Comparison of ENCODE assay signal across 18 cellular contexts in genomic region chr17:1899403-1900000, GRCh38.
DNase-seq lines count a peak whose midpoint lies in the region; ATAC-seq and TF ChIP-seq lines count a peak whose summit lies in the region.
"Had no signal": no experiment of that assay in that cellular context is flagged by ENCODE, and none has a peak within 500 bp of the region (broad histone marks: within the 10 kb centered on the region; RNA-seq: fewer than 3 reads in every experiment).

No MANE protein-coding gene starts in this region.

- no TSS peak for BruUV-seq in PC-3 (replicated peaks; lab: Mats Ljungman, UMichigan)

- CTCF ChIA-PET in PC-3 (lab: Charles Lee), result no interaction called here

- intact Hi-C loops in PC-3 (cut with micrococcal nuclease), result no loop called here
- intact Hi-C loops in gastrocnemius medialis (cut with DNase I; ENCODE audit: low total_unique reads), result no loop called here
- intact Hi-C loops in thyroid gland (cut with DNase I), result no loop called here

- H3K9ac ChIP-seq in PC-3 (ENCODE audit: low read length), result no peak overlapping the region

- POLR2A ChIA-PET in PC-3 (lab: Charles Lee; ENCODE audit: unreplicated experiment), result no interaction called here

- TF ChIP-seq CTCF in GM12872 (IDR thresholded peaks at IDR 0.05; ENCODE audit: insufficient read depth, low read depth, low read length) (0 out of 3 replicates have a peak, but pooled peaks have one; percentile 17), PC-3 (conservative IDR thresholded peaks at IDR 0.05; ENCODE audit: low read depth, low read length) (0 out of 2 replicates have a peak, but pooled peaks have one; percentile 25), fibroblast of mammary gland (conservative IDR thresholded peaks at IDR 0.05; ENCODE audit: control insufficient read depth, insufficient read depth, low read depth, low read length) (peak; percentile 31), gastrocnemius medialis (IDR thresholded peaks at IDR 0.05 in 4 of 5, conservative IDR thresholded peaks at IDR 0.05 in 1 of 5) (peak in 2 of 5 experiments; percentile 16 to 30), thyroid gland (IDR thresholded peaks at IDR 0.05) (peak in 1 of 6 experiments; percentile 7)

- in situ Hi-C loops in gastrocnemius medialis (cut with MboI; ENCODE audit: low sequenced_read_pairs in 4 of 4), result loop anchor here in 1 of 4 donors (25.0 kb wide), 1 partner anchor 388 kb away; no protein-coding TSS in a partner anchor

- no peak overlapping the region for H2AFZ ChIP-seq in PC-3 (ENCODE audit: low read length)

- H3K9me2 ChIP-seq in PC-3 (replicated peaks; ENCODE audit: low read length), result no peaks in the 10 kb centered on the region

- no peaks in the 10 kb centered on the region for H4K20me1 ChIP-seq in PC-3 (ENCODE audit: low read length)

- H3K27me3 ChIP-seq in PC-3 (ENCODE audit: low read length) (no peaks in the 10 kb centered on the region), gastrocnemius medialis (no peaks in the 10 kb centered on the region), thyroid gland (no peaks in the 10 kb centered on the region)
- H3K27me3 ChIP-seq: heart left ventricle had no signal

- H3K4me3 ChIP-seq in PC-3 (ENCODE audit: low read length) (no peak overlapping the region), fibroblast of mammary gland (ENCODE audit: control insufficient read depth, low read depth, low read length) (no peak overlapping the region), gastrocnemius medialis (no peak overlapping the region), thyroid gland (replicated peaks in 1 of 3) (no peak overlapping the region)
- H3K4me3 ChIP-seq: heart left ventricle, skin epidermis had no signal

- DNase-seq in PC-3 (peak; percentile 10), fibroblast of mammary gland (ENCODE audit: low read depth) (no peak), gastrocnemius medialis (no peak), thyroid gland (no peak), NCI-H2107 treated with DMSO at 0.1 percent for 48 hours (lab: John Stamatoyannopoulos, UW; ENCODE audit: unreplicated experiment) (no peak)
- DNase-seq: activated CD4-positive, CD25-positive, alpha-beta regulatory T cell treated with anti-CD3 and anti-CD28 coated beads, Interleukin-2, amount 50 U/mL, for 72 hours; activated effector memory CD4-positive, alpha-beta T cell treated with anti-CD3 and anti-CD28 coated beads, Interleukin-2, amount 50 U/mL, for 16 hours; CD4-positive, CD25-positive, alpha-beta regulatory T cell; cortex of kidney; GOT3; heart left ventricle; NCI-H1436; occipital lobe; SHP77 treated with DMSO at 0.1 percent for 48 hours had no signal

- H3K36me3 ChIP-seq in PC-3 (ENCODE audit: low read depth, low read length), result peaks cover 15% of the 10 kb centered on the region; the same call in 1 of the 2 replicates
- H3K36me3 ChIP-seq in gastrocnemius medialis, result peaks cover 6 to 33% of the 10 kb centered on the region in 2 donors
- H3K36me3 ChIP-seq in thyroid gland, result peaks cover 33 to 35% of the 10 kb centered on the region in 2 donors

- H3K4me1 ChIP-seq in PC-3 (ENCODE audit: insufficient read depth, low read length) (no peaks in the 10 kb centered on the region), gastrocnemius medialis (peaks cover 8 to 14% of the 10 kb centered on the region in 2 donors), thyroid gland (no peaks in the 10 kb centered on the region)

- 93 to 95% methylated on average over 8 of the region's 8 CpGs for WGBS in thyroid gland, 2 donors

- H3K4me2 ChIP-seq in PC-3 (ENCODE audit: low read length), result no peak overlapping the region

- no peaks in the 10 kb centered on the region for H3F3A ChIP-seq in PC-3 (ENCODE audit: low read length, unreplicated experiment)

- H3K27ac ChIP-seq in PC-3 (ENCODE audit: low read length) (no peak overlapping the region), gastrocnemius medialis (peak overlapping the region; percentile 42 to 78 (median 50)), thyroid gland (no peak overlapping the region)
- H3K27ac ChIP-seq: epithelial cell of prostate, heart left ventricle, skin epidermis had no signal

- H3K79me2 ChIP-seq in PC-3 (ENCODE audit: low read length), result no peaks in the 10 kb centered on the region

- TF ChIP-seq POLR2A in gastrocnemius medialis (IDR thresholded peaks at IDR 0.05) (no peak), thyroid gland (IDR thresholded peaks at IDR 0.05) (no peak)

- no peak for ATAC-seq in PC-3
- peak; percentile 25 to 59 for ATAC-seq in gastrocnemius medialis
- no peak for ATAC-seq in HG03135 (IDR thresholded peaks at IDR 0.05; ENCODE audit: unreplicated experiment)
- ATAC-seq: heart left ventricle had no signal

- H3K9me3 ChIP-seq in PC-3 (ENCODE audit: low read length), result no peaks in the 10 kb centered on the region
- no peaks in the 10 kb centered on the region for H3K9me3 ChIP-seq in gastrocnemius medialis
- no peaks in the 10 kb centered on the region for H3K9me3 ChIP-seq in thyroid gland
- H3K9me3 ChIP-seq: heart left ventricle had no signal

Comparison
In these comparisons a context has a peak if more than half of its experiments do, and no peak if none do; other contexts are left out.
1. ATAC-seq: peak in gastrocnemius medialis (2 of 2); none in PC-3 (single experiment) and HG03135 (single experiment).
2. H3K27ac ChIP-seq: peak in gastrocnemius medialis (4 of 4); none in PC-3 (single experiment) and thyroid gland (0 of 3).